Comparison of ENCODE assay signal across 3 cellular contexts in the genomic region with DNA sequence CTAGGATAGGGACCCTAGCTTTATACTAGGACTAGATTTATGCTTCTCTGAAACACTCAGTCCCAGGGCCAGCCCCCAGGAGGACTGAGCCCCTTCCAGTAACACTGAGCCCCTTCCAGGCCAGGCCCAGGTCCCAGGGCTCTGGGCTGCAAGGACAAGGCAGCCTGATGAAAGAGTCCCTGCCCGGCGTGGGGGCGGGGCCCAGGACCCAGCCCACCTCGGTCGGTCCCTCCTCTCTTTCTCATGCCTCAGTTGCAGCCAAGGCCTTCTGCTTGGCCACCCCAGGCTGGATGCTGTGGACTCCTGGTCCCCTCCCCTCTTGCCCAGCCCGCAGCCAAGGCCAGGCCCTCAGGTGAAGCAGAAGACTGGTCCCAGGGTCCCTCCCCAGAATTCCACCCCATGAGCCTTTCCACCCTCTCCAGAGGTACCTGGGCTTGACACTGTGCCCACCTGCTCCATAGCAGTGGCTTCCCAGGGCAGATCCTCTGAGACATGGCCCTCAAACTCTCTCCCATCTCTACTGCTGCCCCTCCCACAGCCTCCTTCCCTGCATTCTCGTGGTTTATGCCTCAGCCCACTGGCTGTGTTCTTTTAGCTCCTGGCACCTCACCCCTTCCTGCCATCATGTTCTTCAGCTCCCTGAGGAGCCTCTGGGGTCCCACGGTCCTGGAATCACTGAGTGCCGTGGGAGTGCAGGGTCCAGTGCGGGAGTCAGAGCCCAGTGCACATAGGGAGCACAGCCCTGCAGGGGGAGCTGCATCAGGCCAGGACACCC.
TF ChIP-seq lines count a peak whose summit lies in the region.

No MANE protein-coding gene starts in this region.

TF ChIP-seq in GM23338, 12 proteins besides CTCF, POLR2A, EP300 and RAD21:
- TF ChIP-seq CREB1 (CRISPR knock-in tag; IDR thresholded peaks at IDR 0.05; ENCODE audit: low read depth) (no peak), STAT1 (IDR thresholded peaks at IDR 0.05; ENCODE audit: unreplicated experiment) (no peak), JUNB (IDR thresholded peaks at IDR 0.05; ENCODE audit: unreplicated experiment) (no peak)

TF ChIP-seq in GM12878, 131 proteins besides CTCF, POLR2A, EP300 and RAD21:
- no peak for TF ChIP-seq POLR2AphosphoS5 (IDR thresholded peaks at IDR 0.05; ENCODE audit: low read length)
- TF ChIP-seq, protein P1, sequence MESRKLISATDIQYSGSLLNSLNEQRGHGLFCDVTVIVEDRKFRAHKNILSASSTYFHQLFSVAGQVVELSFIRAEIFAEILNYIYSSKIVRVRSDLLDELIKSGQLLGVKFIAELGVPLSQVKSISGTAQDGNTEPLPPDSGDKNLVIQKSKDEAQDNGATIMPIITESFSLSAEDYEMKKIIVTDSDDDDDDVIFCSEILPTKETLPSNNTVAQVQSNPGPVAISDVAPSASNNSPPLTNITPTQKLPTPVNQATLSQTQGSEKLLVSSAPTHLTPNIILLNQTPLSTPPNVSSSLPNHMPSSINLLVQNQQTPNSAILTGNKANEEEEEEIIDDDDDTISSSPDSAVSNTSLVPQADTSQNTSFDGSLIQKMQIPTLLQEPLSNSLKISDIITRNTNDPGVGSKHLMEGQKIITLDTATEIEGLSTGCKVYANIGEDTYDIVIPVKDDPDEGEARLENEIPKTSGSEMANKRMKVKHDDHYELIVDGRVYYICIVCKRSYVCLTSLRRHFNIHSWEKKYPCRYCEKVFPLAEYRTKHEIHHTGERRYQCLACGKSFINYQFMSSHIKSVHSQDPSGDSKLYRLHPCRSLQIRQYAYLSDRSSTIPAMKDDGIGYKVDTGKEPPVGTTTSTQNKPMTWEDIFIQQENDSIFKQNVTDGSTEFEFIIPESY (IDR thresholded peaks at IDR 0.05): no peak
- TF ChIP-seq, protein P2, sequence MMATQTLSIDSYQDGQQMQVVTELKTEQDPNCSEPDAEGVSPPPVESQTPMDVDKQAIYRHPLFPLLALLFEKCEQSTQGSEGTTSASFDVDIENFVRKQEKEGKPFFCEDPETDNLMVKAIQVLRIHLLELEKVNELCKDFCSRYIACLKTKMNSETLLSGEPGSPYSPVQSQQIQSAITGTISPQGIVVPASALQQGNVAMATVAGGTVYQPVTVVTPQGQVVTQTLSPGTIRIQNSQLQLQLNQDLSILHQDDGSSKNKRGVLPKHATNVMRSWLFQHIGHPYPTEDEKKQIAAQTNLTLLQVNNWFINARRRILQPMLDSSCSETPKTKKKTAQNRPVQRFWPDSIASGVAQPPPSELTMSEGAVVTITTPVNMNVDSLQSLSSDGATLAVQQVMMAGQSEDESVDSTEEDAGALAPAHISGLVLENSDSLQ (IDR thresholded peaks at IDR 0.05): no peak

TF ChIP-seq in WTC11, 78 proteins besides CTCF, POLR2A, EP300 and RAD21:
- TF ChIP-seq OVOL2 (CRISPR knock-in tag; IDR thresholded peaks at IDR 0.05; ENCODE audit: borderline replicate concordance): no peak
- TF ChIP-seq ZNF138 (CRISPR knock-in tag; conservative IDR thresholded peaks at IDR 0.05): no peak
